Comparison of ENCODE assay signal across 8 cellular contexts in genomic region chr6:156564128-156564806, GRCh38.
DNase-seq lines count a peak whose midpoint lies in the region; ATAC-seq and TF ChIP-seq lines count a peak whose summit lies in the region.

No MANE protein-coding gene starts in this region.

- no peaks in the 10 kb centered on the region for H3K4me1 ChIP-seq in Peyer's patch

- intact Hi-C loops in activated T-helper 1 cell treated with anti-CD3 and anti-CD28 coated beads, Interleukin-12 subunit alpha, Interleukin-12 subunit beta, Interleukin-2, Interleukin-4 antibody, amounts not matched to agents 30 ng/mL and 10 ng/mL and 1 ng/mL, durations not matched to agents 14 hours and 24 hours and 36 hours (cut with micrococcal nuclease): loop anchor here (1.0 to 2.0 kb wide), 5 partner anchors 123 to 1237 kb away; partner anchors contain the start of gene ARID1B

- peak; percentile 86 for TF ChIP-seq RAD21 in Ishikawa (IDR thresholded peaks at IDR 0.05; ENCODE audit: low read depth)

- no peaks in the 10 kb centered on the region for H3K36me3 ChIP-seq in Peyer's patch

- H3K4me1 Mint-ChIP-seq in activated T-helper 1 cell treated with anti-CD3 and anti-CD28 coated beads, Interleukin-12 subunit alpha, Interleukin-12 subunit beta, Interleukin-2, Interleukin-4 antibody, amounts not matched to agents 30 ng/mL and 10 ng/mL and 1 ng/mL, durations not matched to agents 14 hours and 24 hours and 36 hours (ENCODE audit: low read depth): peaks cover 7% of the 10 kb centered on the region

- H3K4me3 Mint-ChIP-seq in activated T-helper 1 cell treated with anti-CD3 and anti-CD28 coated beads, Interleukin-12 subunit alpha, Interleukin-12 subunit beta, Interleukin-2, Interleukin-4 antibody, amounts not matched to agents 30 ng/mL and 10 ng/mL and 1 ng/mL, durations not matched to agents 14 hours and 24 hours and 36 hours: no peak overlapping the region

- ATAC-seq in GM21619 (IDR thresholded peaks at IDR 0.05; ENCODE audit: unreplicated experiment): peak; percentile 96

- peak; percentile 76 to 96 (median 88) for TF ChIP-seq CTCF in Peyer's patch (IDR thresholded peaks at IDR 0.05)
- peak; percentile 96 for TF ChIP-seq CTCF in fibroblast of pulmonary artery (IDR thresholded peaks at IDR 0.05; ENCODE audit: low read length, missing control alignments)

- H3K4me3 ChIP-seq in Peyer's patch (no peak overlapping the region), fibroblast of pulmonary artery (replicated peaks; ENCODE audit: low read depth, low read length) (no peak overlapping the region)

- H3K9me3 Mint-ChIP-seq in activated T-helper 1 cell treated with anti-CD3 and anti-CD28 coated beads, Interleukin-12 subunit alpha, Interleukin-12 subunit beta, Interleukin-2, Interleukin-4 antibody, amounts not matched to agents 30 ng/mL and 10 ng/mL and 1 ng/mL, durations not matched to agents 14 hours and 24 hours and 36 hours: peaks cover 13% of the 10 kb centered on the region

- H3K27ac ChIP-seq in Peyer's patch: no peak overlapping the region
- no peak overlapping the region for H3K27ac ChIP-seq in substantia nigra (ENCODE audit: low read depth, low read length, poor library complexity, severe bottlenecking)

- DNase-seq in DMS53 treated with DMSO at 0.1 percent for 48 hours (lab: John Stamatoyannopoulos, UW; ENCODE audit: unreplicated experiment) (peak; percentile 53), Peyer's patch (peak; percentile 75 to 91 (median 89)), fibroblast of pulmonary artery (ENCODE audit: low read depth) (peak; percentile 71), non-pigmented ciliary epithelial cell (ENCODE audit: low read depth) (peak; percentile 17), substantia nigra (lab: John Stamatoyannopoulos, UW) (peak in 48 of 49 donors; percentile 13 to 86 (median 65))
- DNase-seq in activated T-helper 1 cell treated with anti-CD3 and anti-CD28 coated beads, Interleukin-12 subunit alpha, Interleukin-12 subunit beta, Interleukin-2, Interleukin-4 antibody, amounts not matched to agents 30 ng/mL and 10 ng/mL and 1 ng/mL, durations not matched to agents 14 hours and 24 hours and 36 hours (ENCODE audit: low spot score): peak; percentile 65

- H3K36me3 Mint-ChIP-seq in activated T-helper 1 cell treated with anti-CD3 and anti-CD28 coated beads, Interleukin-12 subunit alpha, Interleukin-12 subunit beta, Interleukin-2, Interleukin-4 antibody, amounts not matched to agents 30 ng/mL and 10 ng/mL and 1 ng/mL, durations not matched to agents 14 hours and 24 hours and 36 hours (ENCODE audit: low read depth): no peaks in the 10 kb centered on the region

- TF ChIP-seq EP300 in Ishikawa (IDR thresholded peaks at IDR 0.05; ENCODE audit: borderline replicate concordance): no peak

- H3K27me3 Mint-ChIP-seq in activated T-helper 1 cell treated with anti-CD3 and anti-CD28 coated beads, Interleukin-12 subunit alpha, Interleukin-12 subunit beta, Interleukin-2, Interleukin-4 antibody, amounts not matched to agents 30 ng/mL and 10 ng/mL and 1 ng/mL, durations not matched to agents 14 hours and 24 hours and 36 hours (ENCODE audit: insufficient read depth): peaks cover 3% of the 10 kb centered on the region

- H3K9me3 ChIP-seq in Peyer's patch: no peaks in the 10 kb centered on the region

- no peak for TF ChIP-seq POLR2A in Peyer's patch (IDR thresholded peaks at IDR 0.05)

- no peak overlapping the region for H3K27ac Mint-ChIP-seq in activated T-helper 1 cell treated with anti-CD3 and anti-CD28 coated beads, Interleukin-12 subunit alpha, Interleukin-12 subunit beta, Interleukin-2, Interleukin-4 antibody, amounts not matched to agents 30 ng/mL and 10 ng/mL and 1 ng/mL, durations not matched to agents 14 hours and 24 hours and 36 hours

- H3K27me3 ChIP-seq in Peyer's patch: no peaks in the 10 kb centered on the region

TF ChIP-seq in Ishikawa, 13 proteins besides CTCF, POLR2A, EP300 and RAD21:
- TF ChIP-seq, protein P1, sequence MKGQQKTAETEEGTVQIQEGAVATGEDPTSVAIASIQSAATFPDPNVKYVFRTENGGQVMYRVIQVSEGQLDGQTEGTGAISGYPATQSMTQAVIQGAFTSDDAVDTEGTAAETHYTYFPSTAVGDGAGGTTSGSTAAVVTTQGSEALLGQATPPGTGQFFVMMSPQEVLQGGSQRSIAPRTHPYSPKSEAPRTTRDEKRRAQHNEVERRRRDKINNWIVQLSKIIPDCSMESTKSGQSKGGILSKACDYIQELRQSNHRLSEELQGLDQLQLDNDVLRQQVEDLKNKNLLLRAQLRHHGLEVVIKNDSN (IDR thresholded peaks at IDR 0.05): no peak
- TF ChIP-seq, protein P2, sequence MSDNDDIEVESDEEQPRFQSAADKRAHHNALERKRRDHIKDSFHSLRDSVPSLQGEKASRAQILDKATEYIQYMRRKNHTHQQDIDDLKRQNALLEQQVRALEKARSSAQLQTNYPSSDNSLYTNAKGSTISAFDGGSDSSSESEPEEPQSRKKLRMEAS (IDR thresholded peaks at IDR 0.05): 0 out of 2 replicates have a peak, but pooled peaks have one; percentile 18
TF ChIP-seq in Ishikawa: peak in this region for 1.

Comparison
In these comparisons a context has a peak if more than half of its experiments do, and no peak if none do; other contexts are left out.
1. DNase-seq: peak in every context shown above with its lines; median percentile 89 in Peyer's patch; 71 in fibroblast of pulmonary artery; 65 in activated T-helper 1 cell treated with anti-CD3 and anti-CD28 coated beads, Interleukin-12 subunit alpha, Interleukin-12 subunit beta, Interleukin-2, Interleukin-4 antibody, amounts not matched to agents 30 ng/mL and 10 ng/mL and 1 ng/mL, durations not matched to agents 14 hours and 24 hours and 36 hours; 65 in substantia nigra; 53 in DMS53 treated with DMSO at 0.1 percent for 48 hours; 17 in non-pigmented ciliary epithelial cell.